ENCODE assay signal across 36 cellular contexts in the genomic region with DNA sequence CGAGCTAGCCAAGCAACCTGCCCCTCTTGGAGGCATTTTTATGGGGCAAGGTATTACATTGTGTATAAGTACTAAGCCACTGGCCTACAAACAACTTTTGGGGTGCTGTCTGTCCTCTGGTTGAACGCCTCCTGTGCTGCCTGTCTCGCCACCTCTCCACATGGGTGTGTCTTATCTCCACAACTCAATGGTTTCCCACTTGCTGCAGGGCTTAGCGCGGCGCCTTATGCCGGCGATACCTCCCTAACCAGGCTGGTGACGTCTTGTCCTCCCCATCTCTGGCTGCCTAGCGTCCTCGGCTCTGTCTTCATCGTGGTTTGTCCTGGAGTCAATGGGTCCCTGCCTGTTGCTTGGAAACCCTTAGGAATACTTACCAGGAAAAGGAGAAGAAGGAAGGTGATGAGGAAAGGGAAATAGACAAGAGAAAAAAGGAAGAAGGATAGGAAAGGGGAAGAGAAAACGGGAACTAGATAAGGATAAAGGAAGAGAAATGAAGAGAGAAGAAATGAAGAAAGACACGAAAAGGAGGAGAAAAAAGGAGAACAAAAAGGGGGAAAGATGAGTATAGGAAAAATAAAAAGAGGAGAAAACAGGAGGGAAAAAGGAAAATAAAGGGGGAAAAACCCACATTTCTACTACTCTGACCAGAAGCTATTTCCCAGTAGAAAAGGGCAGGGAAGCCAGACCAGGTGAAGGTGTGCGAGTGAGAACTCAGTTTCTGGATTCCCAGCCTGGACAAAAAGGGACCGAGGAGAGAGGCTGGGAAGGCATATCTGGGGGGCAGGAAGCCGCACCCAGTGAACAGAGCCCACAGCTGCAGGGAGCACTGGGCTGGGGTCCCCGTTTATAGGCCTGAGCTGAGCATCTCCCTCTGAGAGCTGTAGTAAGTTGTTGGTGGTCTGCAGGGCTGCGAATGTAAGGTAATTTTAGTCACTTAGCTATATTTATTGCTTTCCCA.
"Had no signal": no experiment of that assay in that cellular context is flagged by ENCODE, and none has a peak within 500 bp of the region (broad histone marks: within the 10 kb centered on the region; RNA-seq: fewer than 3 reads in every experiment).

No MANE protein-coding gene starts in this region.

- DNase-seq: activated CD4-positive, alpha-beta memory T cell treated with anti-CD3 and anti-CD28 coated beads, Interleukin-2, amount 10 ng/mL, durations not matched to agents 7 days and 5 days; activated CD4-positive, alpha-beta T cell treated with anti-CD3 and anti-CD28 coated beads for 1 hour; activated CD4-positive, alpha-beta T cell treated with anti-CD3 and anti-CD28 coated beads for 4 hours; activated CD4-positive, alpha-beta T cell treated with anti-CD3 and anti-CD28 coated beads, Interleukin-2, amount 10 ng/mL, durations not matched to agents 7 days and 5 days; activated CD4-positive, alpha-beta T cell treated with anti-CD3 and anti-CD28 coated beads, Interleukin-2, amount 50 U/mL, for 4 hours; activated CD8-positive, alpha-beta memory T cell treated with anti-CD3 and anti-CD28 coated beads, Interleukin-2, amount 50 U/mL, for 48 hours; activated gamma-delta T cell treated with Interleukin-2 at 50 U/mL for 16 hours; activated naive CD4-positive, alpha-beta T cell treated with Interleukin-2 at 50 U/mL for 16 hours; activated naive CD8-positive, alpha-beta T cell treated with anti-CD3 and anti-CD28 coated beads for 36 hours; activated naive CD8-positive, alpha-beta T cell treated with anti-CD3 and anti-CD28 coated beads, Interleukin-2, amount 50 U/mL, for 24 hours; activated T-cell treated with anti-CD3 and anti-CD28 coated beads for 4 hours; activated T-cell treated with anti-CD3 and anti-CD28 coated beads, Interleukin-2, amount 50 U/mL, for 24 hours; activated T-cell treated with anti-CD3 and anti-CD28 coated beads, Interleukin-2, amount 50 U/mL, for 72 hours; adrenal gland; central memory CD4-positive, alpha-beta T cell; cerebellar nuclear complex; colonic mucosa; dorsolateral prefrontal cortex; effector memory CD4-positive, alpha-beta T cell; endodermal cell; erythroblast; foreskin keratinocyte; gastrocnemius medialis; glutamatergic neuron; heart right ventricle; T-helper 2 cell had no signal

- H3K4me3 ChIP-seq: adrenal gland, ascending aorta, breast epithelium, cardiac muscle cell, colonic mucosa, dorsolateral prefrontal cortex, esophagus muscularis mucosa, gastrocnemius medialis, heart right ventricle, hepatocyte had no signal

- FAIRE-seq: TTC549 had no signal

- H3K27ac ChIP-seq: adrenal gland, ascending aorta, breast epithelium, cardiac muscle cell, colonic mucosa, dorsolateral prefrontal cortex, esophagus muscularis mucosa, foreskin keratinocyte, gastrocnemius medialis, heart right ventricle, hepatocyte, VCaP had no signal

- H3K36me3 Mint-ChIP-seq: activated naive CD4-positive, alpha-beta T cell treated with anti-CD3 and anti-CD28 coated beads, Interleukin-2, amount 50 U/mL, for 24 hours; activated naive CD8-positive, alpha-beta T cell treated with anti-CD3 and anti-CD28 coated beads for 36 hours; brain; WTC11 had no signal

- H2AFZ ChIP-seq: hepatocyte had no signal

- H3K4me2 ChIP-seq: hepatocyte had no signal

- H3K27me3 ChIP-seq: adrenal gland, ascending aorta, breast epithelium, colonic mucosa, gastrocnemius medialis, hepatocyte had no signal

- H3K4me3 Mint-ChIP-seq: activated CD4-positive, alpha-beta memory T cell treated with anti-CD3 and anti-CD28 coated beads, Interleukin-2, amount 10 ng/mL, durations not matched to agents 7 days and 5 days; activated CD4-positive, alpha-beta T cell treated with anti-CD3 and anti-CD28 coated beads, Interleukin-2, amount 10 ng/mL, durations not matched to agents 7 days and 5 days; activated naive CD4-positive, alpha-beta T cell treated with anti-CD3 and anti-CD28 coated beads, Interleukin-2, amount 50 U/mL, for 24 hours; activated naive CD8-positive, alpha-beta T cell treated with anti-CD3 and anti-CD28 coated beads for 36 hours; activated naive CD8-positive, alpha-beta T cell treated with anti-CD3 and anti-CD28 coated beads, Interleukin-2, amount 50 U/mL, for 24 hours; activated T-cell treated with anti-CD3 and anti-CD28 coated beads, Interleukin-2, amount 50 U/mL, for 24 hours; activated T-cell treated with anti-CD3 and anti-CD28 coated beads, Interleukin-2, amount 50 U/mL, for 72 hours; brain; endodermal cell; WTC11 had no signal

- H3K9me3 ChIP-seq: adrenal gland, ascending aorta, breast epithelium, colonic mucosa, esophagus muscularis mucosa, gastrocnemius medialis, heart right ventricle had no signal

- H3K4me1 ChIP-seq: adrenal gland, ascending aorta, breast epithelium, colonic mucosa, esophagus muscularis mucosa, foreskin keratinocyte, heart right ventricle had no signal

- H3K4me1 Mint-ChIP-seq: activated CD4-positive, alpha-beta memory T cell treated with anti-CD3 and anti-CD28 coated beads, Interleukin-2, amount 10 ng/mL, durations not matched to agents 7 days and 5 days; activated CD4-positive, alpha-beta T cell treated with anti-CD3 and anti-CD28 coated beads, Interleukin-2, amount 10 ng/mL, durations not matched to agents 7 days and 5 days; activated naive CD4-positive, alpha-beta T cell treated with anti-CD3 and anti-CD28 coated beads, Interleukin-2, amount 50 U/mL, for 24 hours; activated naive CD8-positive, alpha-beta T cell treated with anti-CD3 and anti-CD28 coated beads for 36 hours; activated naive CD8-positive, alpha-beta T cell treated with anti-CD3 and anti-CD28 coated beads, Interleukin-2, amount 50 U/mL, for 24 hours; brain; endodermal cell; WTC11 had no signal

- H3K9me3 Mint-ChIP-seq: activated CD4-positive, alpha-beta memory T cell treated with anti-CD3 and anti-CD28 coated beads, Interleukin-2, amount 10 ng/mL, durations not matched to agents 7 days and 5 days; activated CD4-positive, alpha-beta T cell treated with anti-CD3 and anti-CD28 coated beads, Interleukin-2, amount 10 ng/mL, durations not matched to agents 7 days and 5 days; activated naive CD4-positive, alpha-beta T cell treated with anti-CD3 and anti-CD28 coated beads, Interleukin-2, amount 50 U/mL, for 24 hours; activated naive CD8-positive, alpha-beta T cell treated with anti-CD3 and anti-CD28 coated beads for 36 hours; activated naive CD8-positive, alpha-beta T cell treated with anti-CD3 and anti-CD28 coated beads, Interleukin-2, amount 50 U/mL, for 24 hours; activated T-cell treated with anti-CD3 and anti-CD28 coated beads, Interleukin-2, amount 50 U/mL, for 24 hours; activated T-cell treated with anti-CD3 and anti-CD28 coated beads, Interleukin-2, amount 50 U/mL, for 72 hours; endodermal cell; WTC11 had no signal

- H3K79me2 ChIP-seq: hepatocyte had no signal

- H3K36me3 ChIP-seq: adrenal gland, ascending aorta, breast epithelium, cardiac muscle cell, colonic mucosa, esophagus muscularis mucosa, gastrocnemius medialis, heart right ventricle had no signal

- H3K27ac Mint-ChIP-seq: activated CD4-positive, alpha-beta memory T cell treated with anti-CD3 and anti-CD28 coated beads, Interleukin-2, amount 10 ng/mL, durations not matched to agents 7 days and 5 days; activated CD4-positive, alpha-beta T cell treated with anti-CD3 and anti-CD28 coated beads, Interleukin-2, amount 10 ng/mL, durations not matched to agents 7 days and 5 days; activated naive CD4-positive, alpha-beta T cell treated with anti-CD3 and anti-CD28 coated beads, Interleukin-2, amount 50 U/mL, for 24 hours; activated naive CD8-positive, alpha-beta T cell treated with anti-CD3 and anti-CD28 coated beads for 36 hours; activated naive CD8-positive, alpha-beta T cell treated with anti-CD3 and anti-CD28 coated beads, Interleukin-2, amount 50 U/mL, for 24 hours; activated T-cell treated with anti-CD3 and anti-CD28 coated beads, Interleukin-2, amount 50 U/mL, for 24 hours; activated T-cell treated with anti-CD3 and anti-CD28 coated beads, Interleukin-2, amount 50 U/mL, for 72 hours; brain; endodermal cell; WTC11 had no signal

- ATAC-seq: activated naive CD8-positive, alpha-beta T cell treated with anti-CD3 and anti-CD28 coated beads, Interleukin-2, amount 50 U/mL, for 24 hours; activated T-cell treated with anti-CD3 and anti-CD28 coated beads, Interleukin-2, amount 50 U/mL, for 72 hours; foreskin keratinocyte; gastrocnemius medialis; heart right ventricle; WTC11 had no signal
